Comparison of ENCODE assay signal across 1 cellular context in genomic region chr19:42229855-42230331, GRCh38.
TF ChIP-seq lines count a peak whose summit lies in the region.

No MANE protein-coding gene starts in this region.

TF ChIP-seq in K562, 482 proteins besides CTCF, POLR2A, EP300 and RAD21 (continued from another document and continues in another):
- TF ChIP-seq RREB1 (CRISPR knock-in tag; IDR thresholded peaks at IDR 0.05) (no peak), MAFF (IDR thresholded peaks at IDR 0.05; ENCODE audit: low read length) (peak; percentile 73), ZSCAN29 (IDR thresholded peaks at IDR 0.05) (no peak), ZBTB17 (CRISPR knock-in tag; IDR thresholded peaks at IDR 0.05) (no peak), PBX2 (CRISPR knock-in tag; IDR thresholded peaks at IDR 0.05; ENCODE audit: low read depth) (peak; percentile 59), PBX2 (tag; conservative IDR thresholded peaks at IDR 0.05; ENCODE audit: low read depth) (peak; percentile 92), PHF20 (IDR thresholded peaks at IDR 0.05; ENCODE audit: partially characterized antibody) (no peak), SNIP1 (IDR thresholded peaks at IDR 0.05; ENCODE audit: low read depth) (no peak), GATA2 (CRISPR knock-in tag; IDR thresholded peaks at IDR 0.05) (no peak), ZNF609 (CRISPR knock-in tag; IDR thresholded peaks at IDR 0.05; ENCODE audit: borderline replicate concordance) (no peak), PCBP1 (IDR thresholded peaks at IDR 0.05; ENCODE audit: low read depth, low read length, poor library complexity, severe bottlenecking) (no peak), TFAP4 (CRISPR knock-in tag; IDR thresholded peaks at IDR 0.05; ENCODE audit: borderline replicate concordance) (peak; percentile 76), DIDO1 (tag; IDR thresholded peaks at IDR 0.05; ENCODE audit: low read depth) (no peak), STAT5A (IDR thresholded peaks at IDR 0.05; ENCODE audit: borderline replicate concordance, low read length) (no peak), NR0B1 (IDR thresholded peaks at IDR 0.05; ENCODE audit: partially characterized antibody) (no peak), ZKSCAN8 (CRISPR knock-in tag; IDR thresholded peaks at IDR 0.05) (no peak), CTCFL (IDR thresholded peaks at IDR 0.05; ENCODE audit: borderline replicate concordance, insufficient read depth, low read depth, low read length, poor library complexity, severe bottlenecking) (no peak), ARHGAP35 (IDR thresholded peaks at IDR 0.05; ENCODE audit: partially characterized antibody) (no peak), ELF2 (CRISPR knock-in tag; IDR thresholded peaks at IDR 0.05) (no peak), EWSR1 (IDR thresholded peaks at IDR 0.05; ENCODE audit: borderline replicate concordance, low read depth, partially characterized antibody) (no peak), MCM7 (IDR thresholded peaks at IDR 0.05) (no peak), ZBTB26 (CRISPR knock-in tag; IDR thresholded peaks at IDR 0.05) (no peak), ZNF134 (CRISPR knock-in tag; conservative IDR thresholded peaks at IDR 0.05) (peak; percentile 66), RBM25 (IDR thresholded peaks at IDR 0.05; ENCODE audit: low read depth, low read length, severe bottlenecking) (no peak), FOXK1 (CRISPR knock-in tag; IDR thresholded peaks at IDR 0.05; ENCODE audit: borderline replicate concordance) (no peak), SNAPC5 (CRISPR knock-in tag; IDR thresholded peaks at IDR 0.05) (no peak), CTBP1 (IDR thresholded peaks at IDR 0.05; ENCODE audit: borderline replicate concordance) (peak; percentile 74), ZNF395 (CRISPR knock-in tag; IDR thresholded peaks at IDR 0.05) (no peak), ARID1B (IDR thresholded peaks at IDR 0.05) (peak; percentile 57), XRCC3 (IDR thresholded peaks at IDR 0.05) (no peak), CEBPG (CRISPR knock-in tag; IDR thresholded peaks at IDR 0.05) (no peak), CEBPG (tag; conservative IDR thresholded peaks at IDR 0.05 in 1 of 2, IDR thresholded peaks at IDR 0.05 in 1 of 2) (no peak), FOSL1 (tag; conservative IDR thresholded peaks at IDR 0.05) (no peak), PTBP1 (IDR thresholded peaks at IDR 0.05; ENCODE audit: low read depth, low read length) (no peak), SPI1 (IDR thresholded peaks at IDR 0.05; ENCODE audit: borderline replicate concordance, low read depth, low read length) (0 out of 2 replicates have a peak, but pooled peaks have one; percentile 36), MITF (IDR thresholded peaks at IDR 0.05) (no peak), ATF1 (CRISPR knock-in tag; IDR thresholded peaks at IDR 0.05) (no peak), ATF1 (tag; IDR thresholded peaks at IDR 0.05) (no peak)
